ENCODE assay signal across 30 cellular contexts in genomic region chr19:39582442-39582841, GRCh38. TPM values are rescaled to one million over a fixed set of nuclear protein-coding genes. Genes with fewer than 3 reads are reported as not detected.
DNase-seq lines count a peak whose midpoint lies in the region; ATAC-seq, FAIRE-seq and TF ChIP-seq lines count a peak whose summit lies in the region.
"Had no signal": no experiment of that assay in that cellular context is flagged by ENCODE, and none has a peak within 500 bp of the region (broad histone marks: within the 10 kb centered on the region; RNA-seq: fewer than 3 reads in every experiment).

No MANE protein-coding gene starts in this region.

- in situ Hi-C loops in Panc1 (cut with HindIII; ENCODE audit: low pct_unique_long_range_greater_than_20kb, low sequenced_read_pairs) = no loop called here

- intact Hi-C loops in Panc1 (cut with micrococcal nuclease; ENCODE audit: unreplicated experiment) = no loop called here

- H3K4me1 ChIP-seq in Panc1 (ENCODE audit: control insufficient read depth, insufficient read depth, low read length) = no peaks in the 10 kb centered on the region
- H3K4me1 ChIP-seq: gastroesophageal sphincter had no signal

- H3K36me3 ChIP-seq in Panc1 (ENCODE audit: control insufficient read depth, insufficient read depth, low read length) (no peaks in the 10 kb centered on the region), bronchial epithelial cell (ENCODE audit: control insufficient read depth, insufficient read depth, low read length) (no peaks in the 10 kb centered on the region)
- H3K36me3 ChIP-seq: BLaER1, gastroesophageal sphincter had no signal

- peak; percentile 92 for FAIRE-seq in bronchial epithelial cell (lab: Jason Lieb, UNC)
- FAIRE-seq: small intestine, urothelium cell line had no signal

- ATAC-seq in Panc1 = peak; percentile 26
- ATAC-seq: gastroesophageal sphincter, left colon had no signal

- H3K27me3 ChIP-seq in Panc1 (ENCODE audit: control insufficient read depth, insufficient read depth, low read length) = peaks cover 62% of the 10 kb centered on the region
- no peaks in the 10 kb centered on the region for H3K27me3 ChIP-seq in bronchial epithelial cell (ENCODE audit: control insufficient read depth, insufficient read depth, low read length)
- H3K27me3 ChIP-seq: BLaER1 had no signal

- no peak overlapping the region for H3K27ac ChIP-seq in Panc1 (ENCODE audit: low read length)
- H3K27ac ChIP-seq: BLaER1, gastroesophageal sphincter had no signal

- H3K36me3 Mint-ChIP-seq in endothelial cell (ENCODE audit: low read depth, unreplicated experiment) = no peaks in the 10 kb centered on the region
- H3K36me3 Mint-ChIP-seq: immature natural killer cell had no signal

- H3K4me3 ChIP-seq in Panc1 (ENCODE audit: low read depth in 2 of 2, low read length in 2 of 2) = no peak overlapping the region
- no peak overlapping the region for H3K4me3 ChIP-seq in bronchial epithelial cell (ENCODE audit: low read depth, low read length)
- H3K4me3 ChIP-seq: BLaER1, gastroesophageal sphincter had no signal

- peak; percentile 36 for DNase-seq in activated T-cell treated with anti-CD3 and anti-CD28 coated beads for 48 hours (ENCODE audit: low read depth)
- DNase-seq in activated T-cell treated with anti-CD3 and anti-CD28 coated beads for 4 hours = no peak
- DNase-seq in Panc1 (ENCODE audit: low read depth, low spot score) = no peak
- DNase-seq in bronchial epithelial cell (ENCODE audit: low read depth) = no peak
- peak in 2 of 3 donors; percentile 31 to 54 for DNase-seq in stimulated activated CD4-positive, alpha-beta T cell treated with anti-CD3 and anti-CD28 coated beads, TNF-alpha, amount 100 ng/mL, for 48 hours (ENCODE audit: low read depth in 3 of 3)
- no peak for DNase-seq in endothelial cell (ENCODE audit: low spot score)
- DNase-seq in ureter (ENCODE audit: low spot score) = no peak
- DNase-seq in glomerular visceral epithelial cell (ENCODE audit: extremely low spot score) = no peak
- DNase-seq: activated CD8-positive, alpha-beta memory T cell treated with anti-CD3 and anti-CD28 coated beads for 24 hours; dermis blood vessel endothelial cell; DMS153; hippocampal formation; immature natural killer cell; left colon; mammary epithelial cell; NCI-H146; NCI-H446 treated with DMSO at 0.1 percent for 48 hours; NCI-H82; nephron progenitor cell; SK-N-SH; small intestine had no signal

- no TSS peak for BruUV-seq in Panc1 (replicated peaks; lab: Mats Ljungman, UMichigan)

- H3K9me3 Mint-ChIP-seq in endothelial cell (ENCODE audit: unreplicated experiment) = no peaks in the 10 kb centered on the region

- H3K27ac Mint-ChIP-seq in endothelial cell (ENCODE audit: unreplicated experiment) = no peak overlapping the region
- H3K27ac Mint-ChIP-seq: activated T-helper 1 cell treated with anti-CD3 and anti-CD28 coated beads, Interleukin-12 subunit alpha, Interleukin-12 subunit beta, Interleukin-2, Interleukin-4 antibody, amounts not matched to agents 30 ng/mL and 10 ng/mL and 1 ng/mL, durations not matched to agents 14 hours and 24 hours and 36 hours; immature natural killer cell; nephron progenitor cell; T-helper 1 cell treated with Interleukin-12 subunit alpha and Interleukin-12 subunit beta and Interleukin-4 antibody, amounts not matched to agents 30 μg/mL and 1 μg/mL, for 36 hours had no signal

- peaks cover 6% of the 10 kb centered on the region; the same call in 1 of the 2 replicates for H3K9me3 ChIP-seq in Panc1 (ENCODE audit: control insufficient read depth, insufficient read depth, low read depth, low read length)
- H3K9me3 ChIP-seq: BLaER1, SK-N-SH had no signal

- H3K4me3 Mint-ChIP-seq in endothelial cell (ENCODE audit: unreplicated experiment) = no peak overlapping the region
- H3K4me3 Mint-ChIP-seq: activated T-helper 1 cell treated with anti-CD3 and anti-CD28 coated beads, Interleukin-12 subunit alpha, Interleukin-12 subunit beta, Interleukin-2, Interleukin-4 antibody, amounts not matched to agents 30 ng/mL and 10 ng/mL and 1 ng/mL, durations not matched to agents 14 hours and 24 hours and 36 hours; immature natural killer cell; nephron progenitor cell; T-helper 1 cell treated with Interleukin-12 subunit alpha and Interleukin-12 subunit beta and Interleukin-4 antibody, amounts not matched to agents 30 μg/mL and 1 μg/mL, for 36 hours had no signal

- POLR2A ChIA-PET in Panc1 (lab: Charles Lee) = no interaction called here

- no peak for TF ChIP-seq CTCF in Panc1 (IDR thresholded peaks at IDR 0.05)
- TF ChIP-seq CTCF in bronchial epithelial cell (IDR thresholded peaks at IDR 0.05; ENCODE audit: insufficient read depth, low read length, severe bottlenecking) = no peak
- TF ChIP-seq CTCF in endothelial cell (IDR thresholded peaks at IDR 0.05; ENCODE audit: unreplicated experiment) = no peak

- H3K27me3 Mint-ChIP-seq in endothelial cell (ENCODE audit: unreplicated experiment) = peaks cover 2% of the 10 kb centered on the region

- H3K4me1 Mint-ChIP-seq in endothelial cell (ENCODE audit: unreplicated experiment) = no peaks in the 10 kb centered on the region
- H3K4me1 Mint-ChIP-seq: immature natural killer cell, nephron progenitor cell had no signal

- CTCF ChIA-PET in Panc1 (lab: Charles Lee) = no interaction called here

RNA-seq across cellular contexts. Expression of gene LGALS13, which starts 19.9 kb away (rescaled TPM):
- total RNA-seq in Panc1 (2021; ENCODE audit: unreplicated experiment) (not detected), bronchial epithelial cell (not detected in 2 replicates), endothelial cell (ENCODE audit: unreplicated experiment) (not detected), ureter (not detected)
- not detected for polyA plus RNA-seq in Panc1 (2012; ENCODE audit: insufficient read length)
- total RNA-seq: activated T-helper 1 cell treated with anti-CD3 and anti-CD28 coated beads, Interleukin-12 subunit alpha, Interleukin-12 subunit beta, Interleukin-2, Interleukin-4 antibody, amounts not matched to agents 30 ng/mL and 10 ng/mL and 1 ng/mL, durations not matched to agents 14 hours and 24 hours and 36 hours; dermis blood vessel endothelial cell; fibroblast of lung; gastroesophageal sphincter; H4; left colon; mammary epithelial cell; osteocyte had no signal
- polyA plus RNA-seq: AG04450, fibroblast of lung, immature natural killer cell, mammary epithelial cell, SK-N-SH, small intestine had no signal

RNA-seq across cellular contexts. Expression of gene EID2, which starts 42.5 kb away (rescaled TPM):
- total RNA-seq in Panc1 (2021; ENCODE audit: unreplicated experiment) (163 TPM), bronchial epithelial cell (6.8 and 8.1 TPM in 2 replicates), endothelial cell (ENCODE audit: unreplicated experiment) (19.6 TPM), ureter (10.4 TPM)
- polyA plus RNA-seq in Panc1 (2012; ENCODE audit: insufficient read length) = 179 TPM

RNA-seq across cellular contexts. Expression of gene EID2B, which starts 49.8 kb away (rescaled TPM):
- total RNA-seq in Panc1 (2021; ENCODE audit: unreplicated experiment) (37.7 TPM), bronchial epithelial cell (0.79 and 1.7 TPM in 2 replicates), endothelial cell (ENCODE audit: unreplicated experiment) (3.2 TPM), ureter (2.4 TPM)
- 11.1 TPM for polyA plus RNA-seq in Panc1 (2012; ENCODE audit: insufficient read length)

Comparison
In these comparisons a context has a peak if more than half of its experiments do, and no peak if none do; other contexts are left out.
1. DNase-seq: peak in activated T-cell treated with anti-CD3 and anti-CD28 coated beads for 48 hours (single experiment) and stimulated activated CD4-positive, alpha-beta T cell treated with anti-CD3 and anti-CD28 coated beads, TNF-alpha, amount 100 ng/mL, for 48 hours (2 of 3); none in activated T-cell treated with anti-CD3 and anti-CD28 coated beads for 4 hours (single experiment), Panc1 (single experiment), bronchial epithelial cell (single experiment), endothelial cell (single experiment), ureter (single experiment) and glomerular visceral epithelial cell (single experiment).